In genomic region chr17:61826866-61827265, GRCh38 we compare ENCODE assay signal across 1 cellular context. TPM values are rescaled to one million over a fixed set of nuclear protein-coding genes. Genes with fewer than 3 reads are reported as not detected.
"Had no signal": no experiment of that assay in that cellular context is flagged by ENCODE, and none has a peak within 500 bp of the region (broad histone marks: within the 10 kb centered on the region; RNA-seq: fewer than 3 reads in every experiment).

No MANE protein-coding gene starts in this region.

RNA-seq across cellular contexts. Expression of gene BRIP1, which starts 36.5 kb away (rescaled TPM):
- total RNA-seq: ascending aorta had no signal
